Comparison of ENCODE assay signal across 22 cellular contexts in the genomic region with DNA sequence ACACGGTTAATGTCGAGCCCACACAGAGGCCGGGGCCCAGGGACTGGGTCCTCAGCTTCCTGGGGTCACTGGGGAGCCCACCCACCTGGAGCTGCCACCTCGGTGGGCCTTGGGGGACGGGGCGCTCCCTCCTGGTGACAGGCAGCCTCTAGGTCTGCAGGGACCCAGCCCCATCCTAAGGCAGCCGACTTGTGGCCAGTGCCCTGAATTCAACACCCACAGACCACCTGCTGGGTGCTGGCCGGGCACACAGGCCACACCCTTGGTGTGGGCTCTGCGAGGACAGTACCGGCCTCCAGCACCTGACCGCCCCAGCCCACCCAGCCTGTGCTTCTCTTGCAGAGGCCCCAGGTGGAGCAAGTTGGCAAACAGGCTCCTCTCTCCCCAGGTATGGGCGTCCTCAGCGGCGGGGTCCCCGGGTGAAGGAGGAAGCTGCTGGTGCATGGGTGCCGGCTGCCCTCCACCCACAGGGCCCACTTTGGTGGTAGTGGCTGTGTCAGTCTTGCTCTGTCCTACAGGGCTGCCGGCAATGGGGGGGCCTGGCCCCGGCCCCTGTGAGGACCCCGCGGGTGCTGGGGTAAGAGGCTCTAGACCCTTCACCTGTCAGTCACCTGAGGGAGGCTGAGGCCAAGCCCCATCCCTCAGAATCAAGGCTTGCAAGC. TPM values are rescaled to one million over a fixed set of nuclear protein-coding genes. Genes with fewer than 3 reads are reported as not detected.
"Had no signal": no experiment of that assay in that cellular context is flagged by ENCODE, and none has a peak within 500 bp of the region (broad histone marks: within the 10 kb centered on the region; RNA-seq: fewer than 3 reads in every experiment).

No MANE protein-coding gene starts in this region.

- H3K9me3 ChIP-seq: colonic mucosa, tibial artery, uterus had no signal

- H3K36me3 ChIP-seq: cardiac muscle cell, colonic mucosa, tibial artery, uterus had no signal

- H3K4me3 ChIP-seq: cardiac muscle cell, colonic mucosa, tibial artery, uterus had no signal

- H3K27ac ChIP-seq: cardiac muscle cell, colonic mucosa, tibial artery, uterus had no signal

- DNase-seq: activated CD4-positive, alpha-beta memory T cell treated with anti-CD3 and anti-CD28 coated beads for 36 hours; activated CD4-positive, alpha-beta T cell treated with anti-CD3 and anti-CD28 coated beads for 36 hours; activated CD8-positive, alpha-beta memory T cell treated with anti-CD3 and anti-CD28 coated beads, Interleukin-2, amount 10 ng/mL, durations not matched to agents 7 days and 5 days; activated effector memory CD4-positive, alpha-beta T cell treated with Interleukin-2 at 50 U/mL for 16 hours; activated naive CD4-positive, alpha-beta T cell treated with anti-CD3 and anti-CD28 coated beads, Interleukin-2, amount 50 U/mL, for 16 hours; activated T-cell treated with anti-CD3 and anti-CD28 coated beads, Interleukin-2, amount 50 U/mL, for 4 hours; colonic mucosa; hippocampal formation; nephron progenitor cell; stimulated activated CD4-positive, alpha-beta T cell treated with anti-CD3 and anti-CD28 coated beads, Interleukin-15, amount 100 ng/mL, for 24 hours; stimulated activated CD4-positive, alpha-beta T cell treated with anti-CD3 and anti-CD28 coated beads, Interleukin-4, amount 100 ng/mL, for 1 hour; stimulated activated naive CD4-positive, alpha-beta T cell; tibial artery; uterus had no signal

- ATAC-seq: activated CD4-positive, alpha-beta T cell treated with anti-CD3 and anti-CD28 coated beads for 36 hours; activated CD8-positive, alpha-beta memory T cell treated with anti-CD3 and anti-CD28 coated beads, Interleukin-2, amount 10 ng/mL, durations not matched to agents 7 days and 5 days; activated T-cell treated with anti-CD3 and anti-CD28 coated beads, Interleukin-2, amount 50 U/mL, for 4 hours; esophagus mucosa had no signal

- H3K27me3 ChIP-seq: cardiac muscle cell, colonic mucosa, uterus had no signal

- FAIRE-seq: endometrium had no signal

RNA-seq across cellular contexts. Expression of a gene that starts 8.3 kb away (rescaled TPM):
- total RNA-seq: activated CD4-positive, alpha-beta memory T cell treated with anti-CD3 and anti-CD28 coated beads for 36 hours; activated CD4-positive, alpha-beta T cell treated with anti-CD3 and anti-CD28 coated beads for 36 hours; activated CD8-positive, alpha-beta memory T cell treated with anti-CD3 and anti-CD28 coated beads, Interleukin-2, amount 10 ng/mL, durations not matched to agents 7 days and 5 days; activated T-cell treated with anti-CD3 and anti-CD28 coated beads, Interleukin-2, amount 50 U/mL, for 4 hours; esophagus mucosa; kidney epithelial cell; lower leg skin; omental fat pad; skeletal muscle tissue; subcutaneous adipose tissue had no signal
